12 cellular contexts compared by ENCODE assay signal in genomic region chr19:33166037-33166436, GRCh38. TPM values are rescaled to one million over a fixed set of nuclear protein-coding genes. Genes with fewer than 3 reads are reported as not detected.
"Had no signal": no experiment of that assay in that cellular context is flagged by ENCODE, and none has a peak within 500 bp of the region (broad histone marks: within the 10 kb centered on the region; RNA-seq: fewer than 3 reads in every experiment).

No MANE protein-coding gene starts in this region.

RNA-seq across cellular contexts. Expression of gene LRP3, which starts 28.1 kb away (rescaled TPM):
- total RNA-seq: activated CD4-positive, alpha-beta memory T cell treated with anti-CD3 and anti-CD28 coated beads, Interleukin-2, amount 10 ng/mL, durations not matched to agents 7 days and 5 days had no signal

RNA-seq across cellular contexts. Expression of gene WDR88, which starts 34.1 kb away (rescaled TPM):
- total RNA-seq: activated CD4-positive, alpha-beta memory T cell treated with anti-CD3 and anti-CD28 coated beads, Interleukin-2, amount 10 ng/mL, durations not matched to agents 7 days and 5 days; activated T-cell treated with anti-CD3 and anti-CD28 coated beads, Interleukin-2, amount 50 U/mL, for 72 hours; body of pancreas; colonic mucosa; dermis microvascular lymphatic vessel endothelial cell; endothelial cell of umbilical vein; esophagus squamous epithelium; fibroblast of lung; foreskin keratinocyte; gastrocnemius medialis; T-helper 2 cell treated with Interferon-gamma antibody and Interleukin-4, amounts not matched to agents 100 ng/mL and 5 ng/mL, for 36 hours had no signal

RNA-seq across cellular contexts. Expression of gene SLC7A10, which starts 59.6 kb away (rescaled TPM):
- total RNA-seq: activated CD4-positive, alpha-beta memory T cell treated with anti-CD3 and anti-CD28 coated beads, Interleukin-2, amount 10 ng/mL, durations not matched to agents 7 days and 5 days; activated CD4-positive, alpha-beta T cell treated with anti-CD3 and anti-CD28 coated beads, Interleukin-2, amount 10 ng/mL, durations not matched to agents 7 days and 5 days; activated T-cell treated with anti-CD3 and anti-CD28 coated beads, Interleukin-2, amount 50 U/mL, for 72 hours; colonic mucosa; dermis microvascular lymphatic vessel endothelial cell; endothelial cell of umbilical vein; esophagus squamous epithelium; fibroblast of lung; foreskin keratinocyte; gastrocnemius medialis; T-helper 2 cell treated with Interferon-gamma antibody and Interleukin-4, amounts not matched to agents 100 ng/mL and 5 ng/mL, for 36 hours had no signal
